Comparison of ENCODE assay signal across 1 cellular context in the genomic region with DNA sequence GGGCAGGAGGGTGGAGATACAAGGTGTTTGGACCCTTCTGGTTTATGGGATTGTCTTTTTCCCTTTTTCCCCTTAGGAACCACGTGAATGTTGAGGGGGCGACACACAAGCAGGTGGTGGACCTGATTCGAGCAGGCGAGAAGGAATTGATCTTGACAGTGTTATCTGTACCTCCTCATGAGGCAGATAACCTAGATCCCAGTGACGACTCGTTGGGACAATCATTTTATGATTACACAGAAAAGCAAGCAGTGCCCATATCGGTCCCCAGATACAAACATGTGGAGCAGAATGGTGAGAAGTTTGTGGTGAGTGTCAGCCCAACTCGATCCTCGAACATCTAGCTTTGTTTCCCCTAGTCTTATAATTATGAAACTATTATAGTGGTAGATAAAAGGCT.
TF ChIP-seq lines count a peak whose summit lies in the region.

No MANE protein-coding gene starts in this region.

TF ChIP-seq in HepG2, 621 proteins besides CTCF, POLR2A, EP300 and RAD21:
- TF ChIP-seq PAF1 (CRISPR knock-in tag; IDR thresholded peaks at IDR 0.05) (no peak), ZNF256 (CRISPR knock-in tag; conservative IDR thresholded peaks at IDR 0.05) (no peak), ZNF558 (CRISPR knock-in tag; IDR thresholded peaks at IDR 0.05; ENCODE audit: borderline replicate concordance) (no peak)
